In genomic region chr14:105252552-105253328, GRCh38 we compare ENCODE assay signal across 17 cellular contexts. TPM values are rescaled to one million over a fixed set of nuclear protein-coding genes. Genes with fewer than 3 reads are reported as not detected.
A peak's percentile ranks its signal among the peaks of the same experiment; 100 is the strongest.
DNase-seq lines count a peak whose midpoint lies in the region; ATAC-seq and TF ChIP-seq lines count a peak whose summit lies in the region.
"Had no signal": no experiment of that assay in that cellular context is flagged by ENCODE, and none has a peak within 500 bp of the region (broad histone marks: within the 10 kb centered on the region; RNA-seq: fewer than 3 reads in every experiment).

No MANE protein-coding gene starts in this region.

- H2AFZ ChIP-seq in osteoblast (ENCODE audit: low read length), result no peak overlapping the region

- H3K9me3 Mint-ChIP-seq in CD8-positive, alpha-beta memory T cell, result no peaks in the 10 kb centered on the region
- no peaks in the 10 kb centered on the region for H3K9me3 Mint-ChIP-seq in effector memory CD8-positive, alpha-beta T cell
- H3K9me3 Mint-ChIP-seq in activated naive CD8-positive, alpha-beta T cell treated with anti-CD3 and anti-CD28 coated beads for 36 hours, result no peaks in the 10 kb centered on the region

- DNase-seq in CD8-positive, alpha-beta memory T cell, result no peak
- DNase-seq in effector memory CD8-positive, alpha-beta T cell, result no peak
- peak; percentile 47 for DNase-seq in osteoblast (ENCODE audit: insufficient read length, low spot score, missing footprints)
- DNase-seq in activated naive CD8-positive, alpha-beta T cell treated with anti-CD3 and anti-CD28 coated beads for 36 hours, result no peak
- no peak for DNase-seq in NCI-H1048 (lab: John Stamatoyannopoulos, UW)
- DNase-seq: GF-D8, GOT3, KBM-7, NCI-H1694 treated with DMSO at 0.1 percent for 48 hours, NCI-H510A, NCI-H774, Right ventricle myocardium superior had no signal

- H3K4me1 ChIP-seq in BLaER1 treated with 17β-estradiol and CSF1 and Interleukin-3, amounts not matched to agents 10 nM and 100 nM, result peaks cover 53 to 96% (median 92%) of the 10 kb centered on the region in 10 experiments
- peaks cover 17% of the 10 kb centered on the region for H3K4me1 ChIP-seq in CD8-positive, alpha-beta memory T cell (ENCODE audit: insufficient read depth, low read length)
- peaks cover 13% of the 10 kb centered on the region for H3K4me1 ChIP-seq in osteoblast (ENCODE audit: insufficient read depth, low read length)

- peaks cover 0 to 46% (median 2%) of the 10 kb centered on the region in 3 donors for H3K36me3 Mint-ChIP-seq in CD8-positive, alpha-beta memory T cell
- peaks cover 35% of the 10 kb centered on the region for H3K36me3 Mint-ChIP-seq in effector memory CD8-positive, alpha-beta T cell (ENCODE audit: insufficient read depth)
- H3K36me3 Mint-ChIP-seq in activated naive CD8-positive, alpha-beta T cell treated with anti-CD3 and anti-CD28 coated beads for 36 hours, result no peaks in the 10 kb centered on the region

- H3K27me3 ChIP-seq in BLaER1 treated with 17β-estradiol and CSF1 and Interleukin-3, amounts not matched to agents 10 nM and 100 nM, result peaks cover 0 to 42% (median 0%) of the 10 kb centered on the region in 11 experiments; a peak in 5 of 22 replicates
- H3K27me3 ChIP-seq in CD8-positive, alpha-beta memory T cell (ENCODE audit: insufficient read depth, low read length, poor library complexity, severe bottlenecking), result no peaks in the 10 kb centered on the region
- no peaks in the 10 kb centered on the region for H3K27me3 ChIP-seq in osteoblast (ENCODE audit: insufficient read depth, low read length)

- peaks cover 57 to 96% (median 89%) of the 10 kb centered on the region in 11 experiments; a peak in 21 of 22 replicates for H4K20me1 ChIP-seq in BLaER1 treated with 17β-estradiol and CSF1 and Interleukin-3, amounts not matched to agents 10 nM and 100 nM
- H4K20me1 ChIP-seq in osteoblast (ENCODE audit: insufficient read depth, low read length), result peaks cover 46% of the 10 kb centered on the region

- H3K36me3 ChIP-seq in BLaER1 treated with 17β-estradiol and CSF1 and Interleukin-3, amounts not matched to agents 10 nM and 100 nM, result peaks cover 8 to 35% (median 19%) of the 10 kb centered on the region in 11 experiments; a peak in 16 of 22 replicates
- no peaks in the 10 kb centered on the region for H3K36me3 ChIP-seq in CD8-positive, alpha-beta memory T cell (ENCODE audit: insufficient read depth, low read length)
- peaks cover 38% of the 10 kb centered on the region for H3K36me3 ChIP-seq in osteoblast (ENCODE audit: insufficient read depth, low read length)

- H3K79me2 ChIP-seq in osteoblast (ENCODE audit: insufficient read depth, low read length), result peaks cover 20% of the 10 kb centered on the region

- TF ChIP-seq CTCF in osteoblast (IDR thresholded peaks at IDR 0.05; ENCODE audit: extremely low read depth, low read depth, low read length), result no peak

- peak overlapping the region in 2 of 7 donors; percentile 57 to 72 for H3K4me3 Mint-ChIP-seq in CD8-positive, alpha-beta memory T cell
- no peak overlapping the region for H3K4me3 Mint-ChIP-seq in effector memory CD8-positive, alpha-beta T cell
- H3K4me3 Mint-ChIP-seq in activated naive CD8-positive, alpha-beta T cell treated with anti-CD3 and anti-CD28 coated beads for 36 hours, result no peak overlapping the region

- CTCF ChIA-PET in CD8-positive, alpha-beta memory T cell (lab: Charles Lee), result no interaction called here

- peak overlapping the region in 4 of 11 experiments; percentile 35 to 77 (median 76); a peak in 6 of 22 replicates for H3K27ac ChIP-seq in BLaER1 treated with 17β-estradiol and CSF1 and Interleukin-3, amounts not matched to agents 10 nM and 100 nM
- no peak overlapping the region for H3K27ac ChIP-seq in CD8-positive, alpha-beta memory T cell (ENCODE audit: low read depth, low read length)
- H3K27ac ChIP-seq in osteoblast (ENCODE audit: low read depth, low read length), result no peak overlapping the region
- H3K27ac ChIP-seq: C4-2B had no signal

- no peak overlapping the region; a peak in 2 of 20 replicates for H3K4me3 ChIP-seq in BLaER1 treated with 17β-estradiol and CSF1 and Interleukin-3, amounts not matched to agents 10 nM and 100 nM
- H3K4me3 ChIP-seq in CD8-positive, alpha-beta memory T cell (ENCODE audit: low read length), result no peak overlapping the region
- H3K4me3 ChIP-seq in osteoblast (ENCODE audit: insufficient read depth, low read length), result no peak overlapping the region

- H3K9me3 ChIP-seq in BLaER1 treated with 17β-estradiol and CSF1 and Interleukin-3, amounts not matched to agents 10 nM and 100 nM (replicated peaks in 1 of 11), result no peaks in the 10 kb centered on the region
- no peaks in the 10 kb centered on the region for H3K9me3 ChIP-seq in CD8-positive, alpha-beta memory T cell (ENCODE audit: low read length)
- no peaks in the 10 kb centered on the region for H3K9me3 ChIP-seq in osteoblast (ENCODE audit: low read depth, low read length)

- H3K9ac ChIP-seq in BLaER1 treated with 17β-estradiol and CSF1 and Interleukin-3, amounts not matched to agents 10 nM and 100 nM, result peak overlapping the region in 3 of 11 experiments; percentile 68 to 87 (median 70); a peak in 5 of 22 replicates

- H3K4me1 Mint-ChIP-seq in CD8-positive, alpha-beta memory T cell, result peaks cover 5 to 23% (median 19%) of the 10 kb centered on the region in 3 donors
- H3K4me1 Mint-ChIP-seq in effector memory CD8-positive, alpha-beta T cell (ENCODE audit: low read depth in 2 of 2), result peaks cover 7 to 18% of the 10 kb centered on the region in 2 donors
- H3K4me1 Mint-ChIP-seq in activated naive CD8-positive, alpha-beta T cell treated with anti-CD3 and anti-CD28 coated beads for 36 hours, result peaks cover 14% of the 10 kb centered on the region

- no peak for ATAC-seq in effector memory CD8-positive, alpha-beta T cell (replicated peaks)
- no peak for ATAC-seq in GM18519 (IDR thresholded peaks at IDR 0.05; ENCODE audit: low FRiP score, unreplicated experiment)
- no peak for ATAC-seq in HG02798 (IDR thresholded peaks at IDR 0.05; ENCODE audit: poor library complexity, unreplicated experiment)
- ATAC-seq: HepG2 had no signal

- POLR2A ChIA-PET in CD8-positive, alpha-beta memory T cell (lab: Charles Lee), result no interaction called here

- H3K27me3 Mint-ChIP-seq in CD8-positive, alpha-beta memory T cell, result no peaks in the 10 kb centered on the region
- H3K27me3 Mint-ChIP-seq in effector memory CD8-positive, alpha-beta T cell, result no peaks in the 10 kb centered on the region
- no peaks in the 10 kb centered on the region for H3K27me3 Mint-ChIP-seq in activated naive CD8-positive, alpha-beta T cell treated with anti-CD3 and anti-CD28 coated beads for 36 hours

- peak overlapping the region in 9 of 11 experiments; percentile 84 to 99 (median 97); a peak in 18 of 22 replicates for H3K4me2 ChIP-seq in BLaER1 treated with 17β-estradiol and CSF1 and Interleukin-3, amounts not matched to agents 10 nM and 100 nM
- no peak overlapping the region for H3K4me2 ChIP-seq in osteoblast (ENCODE audit: insufficient read depth, low read length)

- H3K27ac Mint-ChIP-seq in CD8-positive, alpha-beta memory T cell, result peak overlapping the region in 5 of 8 donors; percentile 12 to 80 (median 38)
- H3K27ac Mint-ChIP-seq in effector memory CD8-positive, alpha-beta T cell, result peak overlapping the region; percentile 49 to 62
- H3K27ac Mint-ChIP-seq in activated naive CD8-positive, alpha-beta T cell treated with anti-CD3 and anti-CD28 coated beads for 36 hours, result no peak overlapping the region

RNA-seq across cellular contexts. Expression of gene BTBD6, which starts 4.4 kb away (rescaled TPM):
- 10 to 100 TPM; 54.1 to 55.0 TPM for total RNA-seq in CD8-positive, alpha-beta memory T cell
- polyA plus RNA-seq in CD8-positive, alpha-beta memory T cell, result 16.2 TPM
- 54.3 and 60.1 TPM in 2 replicates for total RNA-seq in osteoblast
- total RNA-seq in activated naive CD8-positive, alpha-beta T cell treated with anti-CD3 and anti-CD28 coated beads for 36 hours, result 10 to 100 TPM; 33.9 to 35.2 TPM
- total RNA-seq: HepG2 had no signal
- polyA plus RNA-seq: HepG2 had no signal

RNA-seq across cellular contexts. Expression of gene BRF1, which starts 48.1 kb away (rescaled TPM):
- total RNA-seq in CD8-positive, alpha-beta memory T cell, result 10 to 100 TPM; 29.4 to 31.7 TPM
- polyA plus RNA-seq in CD8-positive, alpha-beta memory T cell, result 13.0 TPM
- total RNA-seq in osteoblast, result 33.6 and 34.4 TPM in 2 replicates
- 10 to 100 TPM; 21.9 to 22.8 TPM for total RNA-seq in activated naive CD8-positive, alpha-beta T cell treated with anti-CD3 and anti-CD28 coated beads for 36 hours
